8 cellular contexts compared by ENCODE assay signal in genomic region chr1:88890790-88891317, GRCh38. TPM values are rescaled to one million over a fixed set of nuclear protein-coding genes. Genes with fewer than 3 reads are reported as not detected.
DNase-seq lines count a peak whose midpoint lies in the region; ATAC-seq and TF ChIP-seq lines count a peak whose summit lies in the region.

No MANE protein-coding gene starts in this region.

- POLR2A ChIA-PET in AG04449 (lab: Yijun Ruan, JAX), result interaction anchor here (0.6 to 1.5 kb wide), 6 partner anchors 8 to 235 kb away, joined by 3 to 6 read pairs (median 4); partner anchors contain the start of gene PKN2
- POLR2A ChIA-PET in activated CD4-positive, alpha-beta memory T cell treated with anti-CD3 and anti-CD28 coated beads for 36 hours (lab: Charles Lee), result interaction anchor here (0.8 to 1.9 kb wide), 6 partner anchors 9 to 829 kb away, joined by 3 to 19 read pairs (median 3); partner anchors contain the start of gene PKN2

- DNase-seq in AG04449 (ENCODE audit: low read depth, low spot score) (no peak), MV-4-11 (lab: John Stamatoyannopoulos, UW) (peak; percentile 62), fibroblast of lung (ENCODE audit: low read depth in 2 of 2) (peak; percentile 41 to 48), natural killer cell (no peak)
- DNase-seq in activated CD4-positive, alpha-beta memory T cell treated with anti-CD3 and anti-CD28 coated beads for 36 hours, result peak; percentile 52

- H3K9ac ChIP-seq in fibroblast of lung (ENCODE audit: insufficient read depth, low read length), result peak overlapping the region; percentile 97

- peaks cover 2% of the 10 kb centered on the region for H3K27me3 Mint-ChIP-seq in activated CD4-positive, alpha-beta memory T cell treated with anti-CD3 and anti-CD28 coated beads for 36 hours
- no peaks in the 10 kb centered on the region for H3K27me3 Mint-ChIP-seq in natural killer cell (ENCODE audit: low read depth in 2 of 2)

- peaks cover 4% of the 10 kb centered on the region for H3K4me1 ChIP-seq in fibroblast of lung (ENCODE audit: control insufficient read depth, extremely low read depth, insufficient read depth, low read length)

- peak overlapping the region; percentile 81 for H3K4me3 Mint-ChIP-seq in activated CD4-positive, alpha-beta memory T cell treated with anti-CD3 and anti-CD28 coated beads for 36 hours
- peak overlapping the region; percentile 99 for H3K4me3 Mint-ChIP-seq in natural killer cell

- H3K79me2 ChIP-seq in fibroblast of lung (ENCODE audit: control insufficient read depth, insufficient read depth, low read length), result peaks cover 39% of the 10 kb centered on the region

- peak overlapping the region; percentile 93 for H3K27ac ChIP-seq in fibroblast of lung (ENCODE audit: insufficient read depth, low read length)

- intact Hi-C loops in activated CD4-positive, alpha-beta memory T cell treated with anti-CD3 and anti-CD28 coated beads for 36 hours (cut with micrococcal nuclease), result loop anchor here (1.0 to 5.0 kb wide), 8 partner anchors 23 to 1976 kb away; partner anchors contain the start of genes GBP4, GBP5, HS2ST1 and KYAT3
- intact Hi-C loops in natural killer cell (cut with micrococcal nuclease), result loop anchor here (2.0 to 5.0 kb wide), 2 partner anchors 206 to 1564 kb away; partner anchors contain the start of genes LMO4 and PKN2

- H3K9me3 Mint-ChIP-seq in activated CD4-positive, alpha-beta memory T cell treated with anti-CD3 and anti-CD28 coated beads for 36 hours, result no peaks in the 10 kb centered on the region
- H3K9me3 Mint-ChIP-seq in natural killer cell, result no peaks in the 10 kb centered on the region

- H2AFZ ChIP-seq in fibroblast of lung (ENCODE audit: low read length), result peak overlapping the region; percentile 75

- CTCF ChIA-PET in AG04449 (lab: Yijun Ruan, JAX), result interaction anchor here (1.1 to 5.6 kb wide), 4 partner anchors 13 to 236 kb away, joined by 4 to 77 read pairs (median 6); no protein-coding TSS in a partner anchor
- CTCF ChIA-PET in activated CD4-positive, alpha-beta memory T cell treated with anti-CD3 and anti-CD28 coated beads for 36 hours (lab: Charles Lee), result interaction anchor here (0.6 to 6.4 kb wide), 3 partner anchors 13 to 207 kb away, joined by 3 to 54 read pairs (median 6); partner anchors contain the start of gene PKN2

- H4K20me1 ChIP-seq in fibroblast of lung (ENCODE audit: control insufficient read depth, extremely low read depth, insufficient read depth, low read length), result no peaks in the 10 kb centered on the region

- H3K4me1 Mint-ChIP-seq in activated CD4-positive, alpha-beta memory T cell treated with anti-CD3 and anti-CD28 coated beads for 36 hours (ENCODE audit: low read depth), result peaks cover 41% of the 10 kb centered on the region
- peaks cover 45 to 51% of the 10 kb centered on the region in 2 donors for H3K4me1 Mint-ChIP-seq in natural killer cell

- peak overlapping the region; percentile 84 for H3K27ac Mint-ChIP-seq in activated CD4-positive, alpha-beta memory T cell treated with anti-CD3 and anti-CD28 coated beads for 36 hours
- H3K27ac Mint-ChIP-seq in natural killer cell, result peak overlapping the region; percentile 98 to 99

- H3K4me3 ChIP-seq in AG04449 (ENCODE audit: low read depth, low read length) (peak overlapping the region; percentile 89), fibroblast of lung (replicated peaks in 1 of 4; ENCODE audit: control extremely low read depth in 1 of 4, insufficient read depth in 1 of 4, low read depth in 3 of 4, low read length in 4 of 4) (peak overlapping the region; percentile 87 to 93 (median 90))

- H3K36me3 Mint-ChIP-seq in activated CD4-positive, alpha-beta memory T cell treated with anti-CD3 and anti-CD28 coated beads for 36 hours, result peaks cover 9% of the 10 kb centered on the region
- H3K36me3 Mint-ChIP-seq in natural killer cell, result no peaks in the 10 kb centered on the region

- ATAC-seq in GM18502 (IDR thresholded peaks at IDR 0.05; ENCODE audit: poor library complexity, unreplicated experiment) (peak; percentile 27), natural killer cell (peak in 2 of 3 donors; percentile 1 to 6), GM18870 (IDR thresholded peaks at IDR 0.05; ENCODE audit: unreplicated experiment) (no peak), HG03521 (IDR thresholded peaks at IDR 0.05; ENCODE audit: unreplicated experiment) (no peak)

- H3K27me3 ChIP-seq in fibroblast of lung (ENCODE audit: control insufficient read depth, insufficient read depth, low read length), result no peaks in the 10 kb centered on the region

- peak overlapping the region; percentile 94 for H3K4me2 ChIP-seq in fibroblast of lung (ENCODE audit: extremely low read depth, insufficient read depth, low read length)

- no peaks in the 10 kb centered on the region for H3K9me3 ChIP-seq in fibroblast of lung (ENCODE audit: control insufficient read depth, insufficient read depth, low read depth, low read length)

- no peaks in the 10 kb centered on the region for H3K36me3 ChIP-seq in fibroblast of lung (ENCODE audit: control insufficient read depth, insufficient read depth, low read length)

- TF ChIP-seq CTCF in AG04449 (IDR thresholded peaks at IDR 0.05; ENCODE audit: insufficient read depth, low read length, missing control alignments) (no peak), fibroblast of lung (conservative IDR thresholded peaks at IDR 0.05 in 1 of 2, IDR thresholded peaks at IDR 0.05 in 1 of 2; ENCODE audit: low read depth in 1 of 2, low read length in 2 of 2) (no peak), natural killer cell (IDR thresholded peaks at IDR 0.05) (no peak)

RNA-seq across cellular contexts. Expression of gene GTF2B, which starts 0.5 kb away (rescaled TPM):
- 10 to 100 TPM; 34.2 to 39.4 TPM for total RNA-seq in activated CD4-positive, alpha-beta memory T cell treated with anti-CD3 and anti-CD28 coated beads for 36 hours
- total RNA-seq in fibroblast of lung (36.2 and 37.8 TPM in 2 replicates), natural killer cell (10 to 100 TPM; 45.6 to 71.3 (median 55.6) TPM)
- 38.2 and 42.2 TPM in 2 replicates for polyA plus RNA-seq in fibroblast of lung
- polyA plus RNA-seq in fibroblast of lung (2012), result 21.7 and 26.4 TPM in 2 replicates
- polyA minus RNA-seq in fibroblast of lung (ENCODE audit: low replicate concordance), result 9.7 and 11.5 TPM in 2 replicates

Comparison
In these comparisons a context has a peak if more than half of its experiments do, and no peak if none do; other contexts are left out.
1. DNase-seq: peak in MV-4-11 (single experiment), activated CD4-positive, alpha-beta memory T cell treated with anti-CD3 and anti-CD28 coated beads for 36 hours (single experiment) and fibroblast of lung (2 of 2); none in AG04449 (single experiment) and natural killer cell (single experiment).
2. ATAC-seq: peak in GM18502 (single experiment) and natural killer cell (2 of 3); none in GM18870 (single experiment) and HG03521 (single experiment).